1 cellular context compared by ENCODE assay signal in genomic region chr6:108001696-108002231, GRCh38.
TF ChIP-seq lines count a peak whose summit lies in the region.

No MANE protein-coding gene starts in this region.

TF ChIP-seq in HepG2, 621 proteins besides CTCF, POLR2A, EP300 and RAD21 (continued from another document and continues in another):
- TF ChIP-seq, protein P1, sequence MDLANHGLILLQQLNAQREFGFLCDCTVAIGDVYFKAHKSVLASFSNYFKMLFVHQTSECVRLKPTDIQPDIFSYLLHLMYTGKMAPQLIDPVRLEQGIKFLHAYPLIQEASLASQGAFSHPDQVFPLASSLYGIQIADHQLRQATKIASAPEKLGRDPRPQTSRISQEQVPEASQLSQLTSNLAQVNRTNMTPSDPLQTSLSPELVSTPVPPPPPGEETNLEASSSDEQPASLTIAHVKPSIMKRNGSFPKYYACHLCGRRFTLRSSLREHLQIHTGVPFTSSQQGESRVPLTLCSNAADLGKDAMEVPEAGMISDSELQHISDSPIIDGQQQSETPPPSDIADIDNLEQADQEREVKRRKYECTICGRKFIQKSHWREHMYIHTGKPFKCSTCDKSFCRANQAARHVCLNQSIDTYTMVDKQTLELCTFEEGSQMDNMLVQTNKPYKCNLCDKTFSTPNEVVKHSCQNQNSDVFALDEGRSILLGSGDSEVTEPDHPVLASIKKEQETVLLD (CRISPR knock-in tag; IDR thresholded peaks at IDR 0.05; ENCODE audit: low read depth), result no peak
- peak; percentile 47 for TF ChIP-seq CREM (IDR thresholded peaks at IDR 0.05)
- no peak for TF ChIP-seq CREM (CRISPR knock-in tag; IDR thresholded peaks at IDR 0.05)
- no peak for TF ChIP-seq SNAI1 (CRISPR knock-in tag; IDR thresholded peaks at IDR 0.05; ENCODE audit: borderline replicate concordance)
- 0 out of 2 replicates have a peak, but pooled peaks have one; percentile 30 for TF ChIP-seq ZNF761 (CRISPR knock-in tag; conservative IDR thresholded peaks at IDR 0.05)
- TF ChIP-seq, protein P2, sequence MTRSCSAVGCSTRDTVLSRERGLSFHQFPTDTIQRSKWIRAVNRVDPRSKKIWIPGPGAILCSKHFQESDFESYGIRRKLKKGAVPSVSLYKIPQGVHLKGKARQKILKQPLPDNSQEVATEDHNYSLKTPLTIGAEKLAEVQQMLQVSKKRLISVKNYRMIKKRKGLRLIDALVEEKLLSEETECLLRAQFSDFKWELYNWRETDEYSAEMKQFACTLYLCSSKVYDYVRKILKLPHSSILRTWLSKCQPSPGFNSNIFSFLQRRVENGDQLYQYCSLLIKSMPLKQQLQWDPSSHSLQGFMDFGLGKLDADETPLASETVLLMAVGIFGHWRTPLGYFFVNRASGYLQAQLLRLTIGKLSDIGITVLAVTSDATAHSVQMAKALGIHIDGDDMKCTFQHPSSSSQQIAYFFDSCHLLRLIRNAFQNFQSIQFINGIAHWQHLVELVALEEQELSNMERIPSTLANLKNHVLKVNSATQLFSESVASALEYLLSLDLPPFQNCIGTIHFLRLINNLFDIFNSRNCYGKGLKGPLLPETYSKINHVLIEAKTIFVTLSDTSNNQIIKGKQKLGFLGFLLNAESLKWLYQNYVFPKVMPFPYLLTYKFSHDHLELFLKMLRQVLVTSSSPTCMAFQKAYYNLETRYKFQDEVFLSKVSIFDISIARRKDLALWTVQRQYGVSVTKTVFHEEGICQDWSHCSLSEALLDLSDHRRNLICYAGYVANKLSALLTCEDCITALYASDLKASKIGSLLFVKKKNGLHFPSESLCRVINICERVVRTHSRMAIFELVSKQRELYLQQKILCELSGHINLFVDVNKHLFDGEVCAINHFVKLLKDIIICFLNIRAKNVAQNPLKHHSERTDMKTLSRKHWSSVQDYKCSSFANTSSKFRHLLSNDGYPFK (CRISPR knock-in tag; IDR thresholded peaks at IDR 0.05; ENCODE audit: borderline replicate concordance), result no peak
- no peak for TF ChIP-seq EEA1 (CRISPR knock-in tag; IDR thresholded peaks at IDR 0.05; ENCODE audit: borderline replicate concordance)
- TF ChIP-seq SRF (IDR thresholded peaks at IDR 0.05; ENCODE audit: low read depth, low read length), result 0 out of 2 replicates have a peak, but pooled peaks have one; percentile 42
- peak; percentile 63 for TF ChIP-seq SAP130 (CRISPR knock-in tag; IDR thresholded peaks at IDR 0.05; ENCODE audit: low read depth)
- no peak for TF ChIP-seq CREB3 (CRISPR knock-in tag; IDR thresholded peaks at IDR 0.05)
- TF ChIP-seq IRF2 (CRISPR knock-in tag; IDR thresholded peaks at IDR 0.05), result peak; percentile 42; the same call in 1 of the 2 replicates
- TF ChIP-seq ZXDC (CRISPR knock-in tag; IDR thresholded peaks at IDR 0.05), result peak; percentile 22; the same call in 1 of the 2 replicates
- TF ChIP-seq, protein P3, sequence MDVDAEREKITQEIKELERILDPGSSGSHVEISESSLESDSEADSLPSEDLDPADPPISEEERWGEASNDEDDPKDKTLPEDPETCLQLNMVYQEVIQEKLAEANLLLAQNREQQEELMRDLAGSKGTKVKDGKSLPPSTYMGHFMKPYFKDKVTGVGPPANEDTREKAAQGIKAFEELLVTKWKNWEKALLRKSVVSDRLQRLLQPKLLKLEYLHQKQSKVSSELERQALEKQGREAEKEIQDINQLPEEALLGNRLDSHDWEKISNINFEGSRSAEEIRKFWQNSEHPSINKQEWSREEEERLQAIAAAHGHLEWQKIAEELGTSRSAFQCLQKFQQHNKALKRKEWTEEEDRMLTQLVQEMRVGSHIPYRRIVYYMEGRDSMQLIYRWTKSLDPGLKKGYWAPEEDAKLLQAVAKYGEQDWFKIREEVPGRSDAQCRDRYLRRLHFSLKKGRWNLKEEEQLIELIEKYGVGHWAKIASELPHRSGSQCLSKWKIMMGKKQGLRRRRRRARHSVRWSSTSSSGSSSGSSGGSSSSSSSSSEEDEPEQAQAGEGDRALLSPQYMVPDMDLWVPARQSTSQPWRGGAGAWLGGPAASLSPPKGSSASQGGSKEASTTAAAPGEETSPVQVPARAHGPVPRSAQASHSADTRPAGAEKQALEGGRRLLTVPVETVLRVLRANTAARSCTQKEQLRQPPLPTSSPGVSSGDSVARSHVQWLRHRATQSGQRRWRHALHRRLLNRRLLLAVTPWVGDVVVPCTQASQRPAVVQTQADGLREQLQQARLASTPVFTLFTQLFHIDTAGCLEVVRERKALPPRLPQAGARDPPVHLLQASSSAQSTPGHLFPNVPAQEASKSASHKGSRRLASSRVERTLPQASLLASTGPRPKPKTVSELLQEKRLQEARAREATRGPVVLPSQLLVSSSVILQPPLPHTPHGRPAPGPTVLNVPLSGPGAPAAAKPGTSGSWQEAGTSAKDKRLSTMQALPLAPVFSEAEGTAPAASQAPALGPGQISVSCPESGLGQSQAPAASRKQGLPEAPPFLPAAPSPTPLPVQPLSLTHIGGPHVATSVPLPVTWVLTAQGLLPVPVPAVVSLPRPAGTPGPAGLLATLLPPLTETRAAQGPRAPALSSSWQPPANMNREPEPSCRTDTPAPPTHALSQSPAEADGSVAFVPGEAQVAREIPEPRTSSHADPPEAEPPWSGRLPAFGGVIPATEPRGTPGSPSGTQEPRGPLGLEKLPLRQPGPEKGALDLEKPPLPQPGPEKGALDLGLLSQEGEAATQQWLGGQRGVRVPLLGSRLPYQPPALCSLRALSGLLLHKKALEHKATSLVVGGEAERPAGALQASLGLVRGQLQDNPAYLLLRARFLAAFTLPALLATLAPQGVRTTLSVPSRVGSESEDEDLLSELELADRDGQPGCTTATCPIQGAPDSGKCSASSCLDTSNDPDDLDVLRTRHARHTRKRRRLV (CRISPR knock-in tag; IDR thresholded peaks at IDR 0.05), result no peak
- TF ChIP-seq SOX5 (CRISPR knock-in tag; IDR thresholded peaks at IDR 0.05; ENCODE audit: borderline replicate concordance), result peak; percentile 74; the same call in 1 of the 2 replicates
- TF ChIP-seq, protein P4, sequence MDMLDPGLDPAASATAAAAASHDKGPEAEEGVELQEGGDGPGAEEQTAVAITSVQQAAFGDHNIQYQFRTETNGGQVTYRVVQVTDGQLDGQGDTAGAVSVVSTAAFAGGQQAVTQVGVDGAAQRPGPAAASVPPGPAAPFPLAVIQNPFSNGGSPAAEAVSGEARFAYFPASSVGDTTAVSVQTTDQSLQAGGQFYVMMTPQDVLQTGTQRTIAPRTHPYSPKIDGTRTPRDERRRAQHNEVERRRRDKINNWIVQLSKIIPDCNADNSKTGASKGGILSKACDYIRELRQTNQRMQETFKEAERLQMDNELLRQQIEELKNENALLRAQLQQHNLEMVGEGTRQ (IDR thresholded peaks at IDR 0.05; ENCODE audit: low read depth, low read length), result no peak
- TF ChIP-seq, protein P4 (CRISPR knock-in tag; IDR thresholded peaks at IDR 0.05; ENCODE audit: borderline replicate concordance), result no peak
- peak; percentile 41; the same call in 1 of the 2 replicates for TF ChIP-seq TFAP4 (IDR thresholded peaks at IDR 0.05; ENCODE audit: borderline replicate concordance, low read depth)
- no peak for TF ChIP-seq ZBTB42 (CRISPR knock-in tag; IDR thresholded peaks at IDR 0.05)
- no peak for TF ChIP-seq ZFP82 (CRISPR knock-in tag; IDR thresholded peaks at IDR 0.05; ENCODE audit: borderline replicate concordance)
- TF ChIP-seq, protein P5, sequence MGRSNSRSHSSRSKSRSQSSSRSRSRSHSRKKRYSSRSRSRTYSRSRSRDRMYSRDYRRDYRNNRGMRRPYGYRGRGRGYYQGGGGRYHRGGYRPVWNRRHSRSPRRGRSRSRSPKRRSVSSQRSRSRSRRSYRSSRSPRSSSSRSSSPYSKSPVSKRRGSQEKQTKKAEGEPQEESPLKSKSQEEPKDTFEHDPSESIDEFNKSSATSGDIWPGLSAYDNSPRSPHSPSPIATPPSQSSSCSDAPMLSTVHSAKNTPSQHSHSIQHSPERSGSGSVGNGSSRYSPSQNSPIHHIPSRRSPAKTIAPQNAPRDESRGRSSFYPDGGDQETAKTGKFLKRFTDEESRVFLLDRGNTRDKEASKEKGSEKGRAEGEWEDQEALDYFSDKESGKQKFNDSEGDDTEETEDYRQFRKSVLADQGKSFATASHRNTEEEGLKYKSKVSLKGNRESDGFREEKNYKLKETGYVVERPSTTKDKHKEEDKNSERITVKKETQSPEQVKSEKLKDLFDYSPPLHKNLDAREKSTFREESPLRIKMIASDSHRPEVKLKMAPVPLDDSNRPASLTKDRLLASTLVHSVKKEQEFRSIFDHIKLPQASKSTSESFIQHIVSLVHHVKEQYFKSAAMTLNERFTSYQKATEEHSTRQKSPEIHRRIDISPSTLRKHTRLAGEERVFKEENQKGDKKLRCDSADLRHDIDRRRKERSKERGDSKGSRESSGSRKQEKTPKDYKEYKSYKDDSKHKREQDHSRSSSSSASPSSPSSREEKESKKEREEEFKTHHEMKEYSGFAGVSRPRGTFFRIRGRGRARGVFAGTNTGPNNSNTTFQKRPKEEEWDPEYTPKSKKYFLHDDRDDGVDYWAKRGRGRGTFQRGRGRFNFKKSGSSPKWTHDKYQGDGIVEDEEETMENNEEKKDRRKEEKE (IDR thresholded peaks at IDR 0.05), result no peak
- TF ChIP-seq HNRNPL (IDR thresholded peaks at IDR 0.05; ENCODE audit: low read depth, low read length), result no peak
- TF ChIP-seq, protein P6, sequence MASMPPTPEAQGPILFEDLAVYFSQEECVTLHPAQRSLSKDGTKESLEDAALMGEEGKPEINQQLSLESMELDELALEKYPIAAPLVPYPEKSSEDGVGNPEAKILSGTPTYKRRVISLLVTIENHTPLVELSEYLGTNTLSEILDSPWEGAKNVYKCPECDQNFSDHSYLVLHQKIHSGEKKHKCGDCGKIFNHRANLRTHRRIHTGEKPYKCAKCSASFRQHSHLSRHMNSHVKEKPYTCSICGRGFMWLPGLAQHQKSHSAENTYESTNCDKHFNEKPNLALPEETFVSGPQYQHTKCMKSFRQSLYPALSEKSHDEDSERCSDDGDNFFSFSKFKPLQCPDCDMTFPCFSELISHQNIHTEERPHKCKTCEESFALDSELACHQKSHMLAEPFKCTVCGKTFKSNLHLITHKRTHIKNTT (CRISPR knock-in tag; IDR thresholded peaks at IDR 0.05), result no peak
- TF ChIP-seq POLR2AphosphoS5 (IDR thresholded peaks at IDR 0.05; ENCODE audit: low read depth, low read length), result peak; percentile 85
- TF ChIP-seq, protein P7, sequence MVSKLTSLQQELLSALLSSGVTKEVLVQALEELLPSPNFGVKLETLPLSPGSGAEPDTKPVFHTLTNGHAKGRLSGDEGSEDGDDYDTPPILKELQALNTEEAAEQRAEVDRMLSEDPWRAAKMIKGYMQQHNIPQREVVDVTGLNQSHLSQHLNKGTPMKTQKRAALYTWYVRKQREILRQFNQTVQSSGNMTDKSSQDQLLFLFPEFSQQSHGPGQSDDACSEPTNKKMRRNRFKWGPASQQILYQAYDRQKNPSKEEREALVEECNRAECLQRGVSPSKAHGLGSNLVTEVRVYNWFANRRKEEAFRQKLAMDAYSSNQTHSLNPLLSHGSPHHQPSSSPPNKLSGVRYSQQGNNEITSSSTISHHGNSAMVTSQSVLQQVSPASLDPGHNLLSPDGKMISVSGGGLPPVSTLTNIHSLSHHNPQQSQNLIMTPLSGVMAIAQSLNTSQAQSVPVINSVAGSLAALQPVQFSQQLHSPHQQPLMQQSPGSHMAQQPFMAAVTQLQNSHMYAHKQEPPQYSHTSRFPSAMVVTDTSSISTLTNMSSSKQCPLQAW (CRISPR knock-in tag; IDR thresholded peaks at IDR 0.05), result peak; percentile 43; the same call in 1 of the 2 replicates
- TF ChIP-seq ARNT (IDR thresholded peaks at IDR 0.05), result no peak
- peak; percentile 87 for TF ChIP-seq ZNF143 (CRISPR knock-in tag; IDR thresholded peaks at IDR 0.05)
- no peak for TF ChIP-seq MED13 (CRISPR knock-in tag; IDR thresholded peaks at IDR 0.05)
- peak; percentile 52; the same call in 1 of the 2 replicates for TF ChIP-seq ZMYM2 (CRISPR knock-in tag; IDR thresholded peaks at IDR 0.05)
- TF ChIP-seq, protein P8, sequence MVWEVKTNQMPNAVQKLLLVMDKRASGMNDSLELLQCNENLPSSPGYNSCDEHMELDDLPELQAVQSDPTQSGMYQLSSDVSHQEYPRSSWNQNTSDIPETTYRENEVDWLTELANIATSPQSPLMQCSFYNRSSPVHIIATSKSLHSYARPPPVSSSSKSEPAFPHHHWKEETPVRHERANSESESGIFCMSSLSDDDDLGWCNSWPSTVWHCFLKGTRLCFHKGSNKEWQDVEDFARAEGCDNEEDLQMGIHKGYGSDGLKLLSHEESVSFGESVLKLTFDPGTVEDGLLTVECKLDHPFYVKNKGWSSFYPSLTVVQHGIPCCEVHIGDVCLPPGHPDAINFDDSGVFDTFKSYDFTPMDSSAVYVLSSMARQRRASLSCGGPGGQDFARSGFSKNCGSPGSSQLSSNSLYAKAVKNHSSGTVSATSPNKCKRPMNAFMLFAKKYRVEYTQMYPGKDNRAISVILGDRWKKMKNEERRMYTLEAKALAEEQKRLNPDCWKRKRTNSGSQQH (CRISPR knock-in tag; IDR thresholded peaks at IDR 0.05; ENCODE audit: low read depth), result no peak
